Comparison of ENCODE assay signal across 20 cellular contexts in genomic region chr5:114010362-114010761, GRCh38.
DNase-seq lines count a peak whose midpoint lies in the region; ATAC-seq, FAIRE-seq and TF ChIP-seq lines count a peak whose summit lies in the region.
"Had no signal": no experiment of that assay in that cellular context is flagged by ENCODE, and none has a peak within 500 bp of the region (broad histone marks: within the 10 kb centered on the region; RNA-seq: fewer than 3 reads in every experiment).

No MANE protein-coding gene starts in this region.

- no peaks in the 10 kb centered on the region for H3K9me2 ChIP-seq in hepatocyte (replicated peaks; ENCODE audit: insufficient read depth)

- no peaks in the 10 kb centered on the region for H3K27me3 Mint-ChIP-seq in MCF 10A (ENCODE audit: insufficient read depth, unreplicated experiment)
- H3K27me3 Mint-ChIP-seq: CD4-positive, alpha-beta memory T cell; type B pancreatic cell had no signal

- no peak for ATAC-seq in HG03045 (IDR thresholded peaks at IDR 0.05; ENCODE audit: unreplicated experiment)

- no peak for TF ChIP-seq POLR2A in breast epithelium (IDR thresholded peaks at IDR 0.05)

- 77% methylated on average over 2 of the region's 2 CpGs for WGBS in hepatocyte (ENCODE audit: low lambda C conversion rate, missing lambda C conversion rate)

- no TSS peak for BruUV-seq in MCF 10A (replicated peaks; lab: Mats Ljungman, UMichigan)

- H3K79me2 ChIP-seq in hepatocyte: no peaks in the 10 kb centered on the region

- H3K4me3 ChIP-seq in breast epithelium (no peak overlapping the region), astrocyte of the spinal cord (ENCODE audit: low read depth, low read length) (no peak overlapping the region), hepatocyte (no peak overlapping the region)
- H3K4me3 ChIP-seq: ascending aorta had no signal

- no peaks in the 10 kb centered on the region for H4K20me1 ChIP-seq in hepatocyte (ENCODE audit: insufficient read depth, poor library complexity, severe bottlenecking)

- H3K4me3 Mint-ChIP-seq in MCF 10A (ENCODE audit: unreplicated experiment): no peak overlapping the region
- H3K4me3 Mint-ChIP-seq: CD4-positive, alpha-beta memory T cell; T-helper 2 cell treated with Interferon-gamma antibody and Interleukin-4, amounts not matched to agents 5 μg/mL and 100 μg/mL, for 36 hours; type B pancreatic cell had no signal

- no peaks in the 10 kb centered on the region for H3K4me1 Mint-ChIP-seq in MCF 10A (ENCODE audit: insufficient read depth, unreplicated experiment)
- H3K4me1 Mint-ChIP-seq: CD4-positive, alpha-beta memory T cell had no signal

- no peak overlapping the region for H3K27ac ChIP-seq in breast epithelium
- H3K27ac ChIP-seq in hepatocyte: no peak overlapping the region
- H3K27ac ChIP-seq: ascending aorta had no signal

- intact Hi-C loops in MCF 10A (cut with micrococcal nuclease): no loop called here
- intact Hi-C loops in breast epithelium (cut with DNase I; ENCODE audit: low total_unique reads): no loop called here

- no peak overlapping the region for H3K4me2 ChIP-seq in hepatocyte

- DNase-seq in MCF 10A (ENCODE audit: unreplicated experiment) (peak; percentile 31), breast epithelium (ENCODE audit: low spot score in 2 of 2) (no peak), astrocyte of the spinal cord (ENCODE audit: low read depth, low spot score) (peak; percentile 58), hepatocyte (ENCODE audit: low spot score) (peak; percentile 4), GM19239 (ENCODE audit: insufficient read length, low spot score) (no peak), DMS53 (lab: John Stamatoyannopoulos, UW) (no peak), NCI-H1436 (lab: John Stamatoyannopoulos, UW) (no peak)
- DNase-seq: activated CD4-positive, alpha-beta T cell treated with anti-CD3 and anti-CD28 coated beads for 1 hour; activated CD8-positive, alpha-beta memory T cell treated with anti-CD3 and anti-CD28 coated beads, Interleukin-2, amount 50 U/mL, for 4 hours; CD4-positive, alpha-beta memory T cell; Karpas-422; NCI-H1417; NCI-H2227 treated with DMSO at 0.1 percent for 48 hours; stimulated activated CD4-positive, alpha-beta T cell treated with anti-CD3 and anti-CD28 coated beads, Interleukin-12 subunit alpha, Interleukin-12 subunit beta, amount 100 ng/mL, for 4 hours; stimulated activated naive CD4-positive, alpha-beta T cell treated with Interleukin-2 at 50 U/mL for 16 hours had no signal

- H3K9me3 ChIP-seq in breast epithelium: no peaks in the 10 kb centered on the region
- no peaks in the 10 kb centered on the region for H3K9me3 ChIP-seq in hepatocyte (ENCODE audit: low read depth)
- H3K9me3 ChIP-seq: ascending aorta had no signal

- FAIRE-seq in GM19239 (lab: Jason Lieb, UNC): no peak
- FAIRE-seq: A204.1 had no signal

- TF ChIP-seq CTCF in MCF 10A (IDR thresholded peaks at IDR 0.05; ENCODE audit: unreplicated experiment): no peak
- TF ChIP-seq CTCF in breast epithelium (IDR thresholded peaks at IDR 0.05): no peak
- no peak for TF ChIP-seq CTCF in astrocyte of the spinal cord (IDR thresholded peaks at IDR 0.05; ENCODE audit: low read depth, low read length)
- no peak for TF ChIP-seq CTCF in hepatocyte (IDR thresholded peaks at IDR 0.05; ENCODE audit: poor library complexity)

- no peaks in the 10 kb centered on the region for H3K36me3 Mint-ChIP-seq in MCF 10A (ENCODE audit: insufficient read depth, unreplicated experiment)
- H3K36me3 Mint-ChIP-seq: CD4-positive, alpha-beta memory T cell; type B pancreatic cell had no signal

- POLR2A ChIA-PET in MCF 10A (lab: Yijun Ruan, JAX): no interaction called here

- H3K4me1 ChIP-seq in breast epithelium (no peaks in the 10 kb centered on the region), hepatocyte (ENCODE audit: insufficient read depth) (no peaks in the 10 kb centered on the region)
- H3K4me1 ChIP-seq: ascending aorta had no signal

- H3K27me3 ChIP-seq in breast epithelium (no peaks in the 10 kb centered on the region), hepatocyte (no peaks in the 10 kb centered on the region)
- H3K27me3 ChIP-seq: ascending aorta had no signal

- CTCF ChIA-PET in MCF 10A (lab: Yijun Ruan, JAX): interaction anchor here (0.8 kb wide), 1 partner anchor 10 kb away, joined by 4 read pairs; no protein-coding TSS in a partner anchor

- H3K9me3 Mint-ChIP-seq in MCF 10A (ENCODE audit: unreplicated experiment): no peaks in the 10 kb centered on the region
- H3K9me3 Mint-ChIP-seq: T-helper 2 cell treated with Interferon-gamma antibody and Interleukin-4, amounts not matched to agents 5 μg/mL and 100 μg/mL, for 36 hours; type B pancreatic cell had no signal

- H3K36me3 ChIP-seq in breast epithelium: no peaks in the 10 kb centered on the region
- no peaks in the 10 kb centered on the region for H3K36me3 ChIP-seq in hepatocyte (replicated peaks; ENCODE audit: insufficient read depth, low read depth)
- H3K36me3 ChIP-seq: ascending aorta had no signal

- H2AFZ ChIP-seq in hepatocyte: no peak overlapping the region

- H3K27ac Mint-ChIP-seq in MCF 10A (ENCODE audit: low read depth, unreplicated experiment): no peak overlapping the region
- H3K27ac Mint-ChIP-seq: CD4-positive, alpha-beta memory T cell; T-helper 2 cell treated with Interferon-gamma antibody and Interleukin-4, amounts not matched to agents 5 μg/mL and 100 μg/mL, for 36 hours; type B pancreatic cell had no signal

- in situ Hi-C loops in astrocyte of the spinal cord (cut with HindIII; ENCODE audit: low sequenced_read_pairs): no loop called here

Comparison
In these comparisons a context has a peak if more than half of its experiments do, and no peak if none do; other contexts are left out.
1. DNase-seq: peak in MCF 10A (single experiment), astrocyte of the spinal cord (single experiment) and hepatocyte (single experiment); none in breast epithelium (0 of 2), GM19239 (single experiment), DMS53 (single experiment) and NCI-H1436 (single experiment).